ENCODE assay signal across 13 cellular contexts in genomic region chr6:135812085-135812526, GRCh38. TPM values are rescaled to one million over a fixed set of nuclear protein-coding genes. Genes with fewer than 3 reads are reported as not detected.
DNase-seq lines count a peak whose midpoint lies in the region; ATAC-seq and TF ChIP-seq lines count a peak whose summit lies in the region.
"Had no signal": no experiment of that assay in that cellular context is flagged by ENCODE, and none has a peak within 500 bp of the region (broad histone marks: within the 10 kb centered on the region; RNA-seq: fewer than 3 reads in every experiment).

No MANE protein-coding gene starts in this region.

- ATAC-seq in omental fat pad (ENCODE audit: low FRiP score) (peak; percentile 59), upper lobe of right lung (no peak)
- ATAC-seq in natural killer cell treated with Interleukin-12 subunit alpha and Interleukin-12 subunit beta and Interleukin-15 and Interleukin-18, amount 100 ng/mL, for 72 hours, result no peak

- no peak overlapping the region for H3K4me3 Mint-ChIP-seq in natural killer cell treated with Interleukin-12 subunit alpha and Interleukin-12 subunit beta and Interleukin-15 and Interleukin-18, amount 100 ng/mL, for 72 hours
- H3K4me3 Mint-ChIP-seq: stimulated activated naive CD8-positive, alpha-beta T cell treated with anti-CD3 and anti-CD28 coated beads, Interleukin-15, Interleukin-2, amounts not matched to agents 100 ng/mL and 50 ng/mL, for 24 hours had no signal

- H3K4me1 Mint-ChIP-seq in natural killer cell treated with Interleukin-12 subunit alpha and Interleukin-12 subunit beta and Interleukin-15 and Interleukin-18, amount 100 ng/mL, for 72 hours (ENCODE audit: low read depth in 2 of 2), result no peaks in the 10 kb centered on the region

- H3K36me3 ChIP-seq in upper lobe of right lung, result no peaks in the 10 kb centered on the region

- H3K27me3 Mint-ChIP-seq in natural killer cell treated with Interleukin-12 subunit alpha and Interleukin-12 subunit beta and Interleukin-15 and Interleukin-18, amount 100 ng/mL, for 72 hours, result no peaks in the 10 kb centered on the region
- H3K27me3 Mint-ChIP-seq: stimulated activated naive CD8-positive, alpha-beta T cell treated with anti-CD3 and anti-CD28 coated beads, Interleukin-15, Interleukin-2, amounts not matched to agents 100 ng/mL and 50 ng/mL, for 24 hours had no signal

- H3K27ac Mint-ChIP-seq in natural killer cell treated with Interleukin-12 subunit alpha and Interleukin-12 subunit beta and Interleukin-15 and Interleukin-18, amount 100 ng/mL, for 72 hours, result no peak overlapping the region
- H3K27ac Mint-ChIP-seq: stimulated activated naive CD8-positive, alpha-beta T cell treated with anti-CD3 and anti-CD28 coated beads, Interleukin-15, Interleukin-2, amounts not matched to agents 100 ng/mL and 50 ng/mL, for 24 hours had no signal

- H3K9me3 ChIP-seq in upper lobe of right lung, result no peaks in the 10 kb centered on the region

- intact Hi-C loops in upper lobe of right lung (cut with DNase I), result no loop called here

- no peaks in the 10 kb centered on the region for H3K27me3 ChIP-seq in upper lobe of right lung

- TF ChIP-seq CTCF in fibroblast of the aortic adventitia (IDR thresholded peaks at IDR 0.05; ENCODE audit: insufficient read depth, low read length) (no peak), omental fat pad (IDR thresholded peaks at IDR 0.05) (no peak), upper lobe of right lung (IDR thresholded peaks at IDR 0.05) (no peak)

- no peaks in the 10 kb centered on the region for H3K9me3 Mint-ChIP-seq in natural killer cell treated with Interleukin-12 subunit alpha and Interleukin-12 subunit beta and Interleukin-15 and Interleukin-18, amount 100 ng/mL, for 72 hours
- H3K9me3 Mint-ChIP-seq: stimulated activated naive CD8-positive, alpha-beta T cell treated with anti-CD3 and anti-CD28 coated beads, Interleukin-15, Interleukin-2, amounts not matched to agents 100 ng/mL and 50 ng/mL, for 24 hours had no signal

- H3K4me3 ChIP-seq in fibroblast of the aortic adventitia (ENCODE audit: low read depth, low read length) (no peak overlapping the region), upper lobe of right lung (no peak overlapping the region)

- no peaks in the 10 kb centered on the region for H3K36me3 Mint-ChIP-seq in natural killer cell treated with Interleukin-12 subunit alpha and Interleukin-12 subunit beta and Interleukin-15 and Interleukin-18, amount 100 ng/mL, for 72 hours

- no peaks in the 10 kb centered on the region for H3K4me1 ChIP-seq in upper lobe of right lung

- peak; percentile 56 for DNase-seq in ELR (ENCODE audit: low read depth)
- peak; percentile 98 for DNase-seq in RPMI7951 (ENCODE audit: low read depth)
- DNase-seq in fibroblast of the aortic adventitia (ENCODE audit: low read depth), result peak; percentile 79
- no peak for DNase-seq in omental fat pad (ENCODE audit: low spot score)
- DNase-seq in natural killer cell treated with Interleukin-12 subunit alpha and Interleukin-12 subunit beta and Interleukin-15 and Interleukin-18, amount 100 ng/mL, for 72 hours (ENCODE audit: low spot score), result no peak
- DNase-seq in activated CD4-positive, alpha-beta T cell treated with anti-CD3 and anti-CD28 coated beads for 48 hours, result no peak
- DNase-seq in upper lobe of right lung, result no peak
- DNase-seq in substantia nigra (lab: John Stamatoyannopoulos, UW), result no peak
- DNase-seq: activated gamma-delta T cell, Calu3, NCI-H2081 treated with DMSO at 0.1 percent for 48 hours, RPMI8226 had no signal

- H3K27ac ChIP-seq in upper lobe of right lung (no peak overlapping the region), substantia nigra (ENCODE audit: low read depth, low read length, poor library complexity, severe bottlenecking) (no peak overlapping the region)

RNA-seq across cellular contexts. Expression of gene PDE7B, which starts 39.4 kb away (rescaled TPM):
- total RNA-seq in RPMI7951 (2014; rRNA removed; shearing (Covaris generic)), result 4.5 and 4.9 TPM in 2 replicates
- 11.8 and 23.9 TPM in 2 replicates for total RNA-seq in fibroblast of the aortic adventitia (ENCODE audit: low replicate concordance)
- total RNA-seq in omental fat pad, result 10 to 100 TPM in 3 of 4 donors, 1 to 10 TPM in 1; 7.3 to 15.0 (median 12.1) TPM
- under 1 TPM in 1 of 2 donors, not detected in 1; 0.14 TPM for total RNA-seq in natural killer cell treated with Interleukin-12 subunit alpha and Interleukin-12 subunit beta and Interleukin-15 and Interleukin-18, amount 100 ng/mL, for 72 hours
- 4.2 TPM for total RNA-seq in upper lobe of right lung

Comparison
In these comparisons a context has a peak if more than half of its experiments do, and no peak if none do; other contexts are left out.
1. DNase-seq: peak in ELR (single experiment), RPMI7951 (single experiment) and fibroblast of the aortic adventitia (single experiment); none in omental fat pad (single experiment), natural killer cell treated with Interleukin-12 subunit alpha and Interleukin-12 subunit beta and Interleukin-15 and Interleukin-18, amount 100 ng/mL, for 72 hours (single experiment), activated CD4-positive, alpha-beta T cell treated with anti-CD3 and anti-CD28 coated beads for 48 hours (single experiment), upper lobe of right lung (single experiment) and substantia nigra (0 of 49).